ENCODE assay signal across 16 cellular contexts in the genomic region with DNA sequence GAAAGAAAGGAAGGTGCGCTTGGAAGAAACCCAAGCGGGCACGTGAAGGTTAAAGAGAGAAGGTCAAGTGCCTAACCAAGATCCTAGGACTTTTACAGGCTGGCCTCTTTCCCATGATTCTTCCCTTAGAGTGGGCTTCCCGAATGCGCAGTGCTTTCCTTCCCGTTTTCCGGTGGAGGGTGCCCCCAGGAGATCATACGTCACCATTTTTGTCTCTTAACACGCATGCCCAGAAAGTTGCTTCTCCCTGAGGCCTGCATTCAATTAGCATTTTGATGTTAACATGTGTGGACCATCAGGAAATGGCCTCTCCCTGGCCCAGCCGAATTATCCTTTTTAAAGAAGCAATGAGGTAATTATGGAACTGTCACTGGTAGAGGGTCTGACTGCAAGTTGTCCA. TPM values are rescaled to one million over a fixed set of nuclear protein-coding genes. Genes with fewer than 3 reads are reported as not detected.
DNase-seq lines count a peak whose midpoint lies in the region; ATAC-seq and TF ChIP-seq lines count a peak whose summit lies in the region.
"Had no signal": no experiment of that assay in that cellular context is flagged by ENCODE, and none has a peak within 500 bp of the region (broad histone marks: within the 10 kb centered on the region; RNA-seq: fewer than 3 reads in every experiment).

No MANE protein-coding gene starts in this region.

- H3K36me3 ChIP-seq in heart left ventricle (no peaks in the 10 kb centered on the region), ascending aorta (no peaks in the 10 kb centered on the region), transverse colon (no peaks in the 10 kb centered on the region), mesendoderm (ENCODE audit: control insufficient read depth, insufficient read depth, low read length) (no peaks in the 10 kb centered on the region)
- H3K36me3 ChIP-seq: SJCRH30 had no signal

- no peak overlapping the region for H2BK120ac ChIP-seq in mesendoderm (ENCODE audit: low read depth, low read length)

- H4K5ac ChIP-seq in mesendoderm (ENCODE audit: low read length) = no peak overlapping the region

- WGBS in heart left ventricle, 4 donors = 58 to 73% (median 65%) methylated on average over 10 of the region's 10 CpGs
- 83 to 93% methylated on average over 10 of the region's 10 CpGs for WGBS in transverse colon (ENCODE audit: low coverage in 1 of 2), 2 donors
- WGBS in mesendoderm (ENCODE audit: extremely low coverage, insufficient coverage, low lambda C conversion rate) = no CpG with 5 or more reads among the region's 10 CpGs

- no peak overlapping the region for H3K18ac ChIP-seq in mesendoderm (ENCODE audit: low read length)

- H3K27ac ChIP-seq in heart left ventricle (peak overlapping the region in 11 of 12 donors; percentile 9 to 98 (median 93)), ascending aorta (peak overlapping the region; percentile 98 to 99), transverse colon (peak overlapping the region in 3 of 4 donors; percentile 90 to 96 (median 92)), mesendoderm (ENCODE audit: low read depth, low read length) (no peak overlapping the region)
- H3K27ac ChIP-seq: SJCRH30 had no signal

- H3K4me1 ChIP-seq in heart left ventricle (peaks cover 5 to 40% (median 31%) of the 10 kb centered on the region in 12 donors), ascending aorta (no peaks in the 10 kb centered on the region), transverse colon (peaks cover 0 to 19% (median 5%) of the 10 kb centered on the region in 4 donors), mesendoderm (ENCODE audit: control insufficient read depth, low read depth, low read length) (peaks cover 3% of the 10 kb centered on the region)

- no peak overlapping the region for H2BK5ac ChIP-seq in mesendoderm (ENCODE audit: low read length)

- H3K27ac Mint-ChIP-seq in naive B cell = peak overlapping the region in 1 of 6 donors; percentile 77
- H3K27ac Mint-ChIP-seq: IgD-negative memory B cell had no signal

- DNase-seq in heart left ventricle = peak in 3 of 5 donors; percentile 32 to 52 (median 47)
- no peak for DNase-seq in Right ventricle myocardium inferior (ENCODE audit: missing footprints)
- DNase-seq in ascending aorta (ENCODE audit: low spot score in 2 of 2) = no peak
- no peak for DNase-seq in naive B cell
- DNase-seq in transverse colon = no peak
- DNase-seq in mesendoderm = no peak
- DNase-seq in NCI-H1092 (lab: John Stamatoyannopoulos, UW) = no peak
- no peak for DNase-seq in NCI-H748 treated with DMSO at 0.1 percent for 48 hours (lab: John Stamatoyannopoulos, UW)
- DNase-seq: activated gamma-delta T cell; DMS 273 treated with DMSO at 0.1 percent for 48 hours; H7; NCI-H2171 treated with DMSO at 0.1 percent for 48 hours; SJCRH30; stimulated activated CD4-positive, alpha-beta T cell treated with anti-CD3 and anti-CD28 coated beads, Interleukin-4, amount 100 ng/mL, for 4 hours had no signal

- no peak overlapping the region for H2AK5ac ChIP-seq in mesendoderm (ENCODE audit: low read length)

- H3K36me3 Mint-ChIP-seq in naive B cell = no peaks in the 10 kb centered on the region
- H3K36me3 Mint-ChIP-seq: IgD-negative memory B cell had no signal

- H2BK15ac ChIP-seq in mesendoderm (replicated peaks; ENCODE audit: low read depth) = no peak overlapping the region

- H3K9me3 ChIP-seq in heart left ventricle (peaks cover 0 to 2% (median 0%) of the 10 kb centered on the region in 12 donors), ascending aorta (no peaks in the 10 kb centered on the region), transverse colon (no peaks in the 10 kb centered on the region)
- H3K9me3 ChIP-seq: SJCRH30 had no signal

- H3K79me1 ChIP-seq in mesendoderm (ENCODE audit: low read length) = peaks cover 1% of the 10 kb centered on the region

- H3K4me3 Mint-ChIP-seq in naive B cell = peak overlapping the region in 5 of 8 donors; percentile 16 to 52 (median 44)

- peak overlapping the region in 3 of 12 donors; percentile 25 to 97 (median 82) for H3K4me3 ChIP-seq in heart left ventricle
- no peak overlapping the region for H3K4me3 ChIP-seq in ascending aorta
- H3K4me3 ChIP-seq in transverse colon = no peak overlapping the region
- no peak overlapping the region for H3K4me3 ChIP-seq in mesendoderm (ENCODE audit: low read length)
- H3K4me3 ChIP-seq: SJCRH30 had no signal

- H3K4ac ChIP-seq in mesendoderm (ENCODE audit: low read depth, low read length) = no peak overlapping the region

- intact Hi-C loops in heart left ventricle (cut with DNase I) (loop anchor here in 5 of 10 donors (2.0 to 5.0 kb wide), 4 partner anchors 65 to 115 kb away; no protein-coding TSS in a partner anchor), Right ventricle myocardium inferior (cut with DNase I) (loop anchor here (5.0 kb wide), 1 partner anchor 114 kb away; no protein-coding TSS in a partner anchor), ascending aorta (cut with DNase I) (loop anchor here (2.0 to 10.0 kb wide), 3 partner anchors 67 to 237 kb away; a partner anchor contains a TSS), transverse colon (cut with DNase I; ENCODE audit: low total_unique reads) (no loop called here)

- no peaks in the 10 kb centered on the region for H3K79me2 ChIP-seq in mesendoderm (ENCODE audit: control insufficient read depth, insufficient read depth, low read length)

- no peak overlapping the region for H4K8ac ChIP-seq in mesendoderm (ENCODE audit: low read depth, low read length)

- H3K4me1 Mint-ChIP-seq in naive B cell = peaks cover 10 to 17% (median 12%) of the 10 kb centered on the region in 3 donors

- H3K27me3 ChIP-seq in heart left ventricle (no peaks in the 10 kb centered on the region), ascending aorta (no peaks in the 10 kb centered on the region), transverse colon (no peaks in the 10 kb centered on the region), mesendoderm (ENCODE audit: insufficient read depth, low read length, poor library complexity) (no peaks in the 10 kb centered on the region)
- H3K27me3 ChIP-seq: SJCRH30 had no signal

- no peak for TF ChIP-seq EP300 in transverse colon (IDR thresholded peaks at IDR 0.05; ENCODE audit: low read depth)

- H3K9me3 Mint-ChIP-seq in naive B cell = peaks cover 0 to 3% (median 0%) of the 10 kb centered on the region in 7 donors

- H3K23ac ChIP-seq in mesendoderm (ENCODE audit: low read length) = no peak overlapping the region

- TF ChIP-seq CTCF in heart left ventricle (IDR thresholded peaks at IDR 0.05) (no peak), ascending aorta (IDR thresholded peaks at IDR 0.05) (no peak), transverse colon (IDR thresholded peaks at IDR 0.05) (no peak)

- H3K56ac ChIP-seq in mesendoderm (ENCODE audit: low read length) = no peak overlapping the region

- peaks cover 17 to 47% (median 27%) of the 10 kb centered on the region in 3 donors for H3K27me3 Mint-ChIP-seq in naive B cell

- in situ Hi-C loops in transverse colon (cut with MboI; ENCODE audit: low pct_ligation_motif_present in 1 of 4, low pct_unique_long_range_greater_than_20kb in 1 of 4, low sequenced_read_pairs in 3 of 4) = loop anchor here in 2 of 4 donors (10.0 kb wide), 1 partner anchor 67 kb away; no protein-coding TSS in a partner anchor

- ATAC-seq in heart left ventricle (peak in 1 of 4 donors; percentile 2), Right ventricle myocardium inferior (no peak), naive B cell (ENCODE audit: low read depth in 2 of 2) (no peak)
- ATAC-seq: sciatic nerve had no signal

- no peak overlapping the region for H3K4me2 ChIP-seq in mesendoderm (ENCODE audit: low read length)

- no peak overlapping the region for H3K9ac ChIP-seq in mesendoderm (ENCODE audit: low read length)

- TF ChIP-seq POLR2A in heart left ventricle (IDR thresholded peaks at IDR 0.05) (no peak), transverse colon (IDR thresholded peaks at IDR 0.05) (no peak)

RNA-seq across cellular contexts. Expression of a gene that starts 1.9 kb away (rescaled TPM):
- total RNA-seq in heart left ventricle (10 to 100 TPM; 23.0 to 56.1 (median 30.5) TPM), Right ventricle myocardium inferior (25.1 TPM), ascending aorta (116 TPM), transverse colon (10 to 100 TPM in 2 of 4 donors, 1 to 10 TPM in 2; 7.0 to 16.8 (median 12.1) TPM)
- polyA plus RNA-seq in heart left ventricle (10 to 100 TPM; 23.8 to 38.0 TPM), naive B cell (ENCODE audit: low read depth in 6 of 6) (not detected)
- polyA plus RNA-seq in mesendoderm (2013, experiment 1 of 2) = 4.1 TPM
- polyA plus RNA-seq in mesendoderm (2013, experiment 2 of 2) = 3.9 TPM
- polyA plus RNA-seq: IgD-negative memory B cell had no signal

Comparison
In these comparisons a context has a peak if more than half of its experiments do, and no peak if none do; other contexts are left out.
1. DNase-seq: peak in heart left ventricle (3 of 5); none in Right ventricle myocardium inferior (single experiment), ascending aorta (0 of 2), naive B cell (single experiment), transverse colon (single experiment), mesendoderm (single experiment), NCI-H1092 (single experiment) and NCI-H748 treated with DMSO at 0.1 percent for 48 hours (single experiment).